In the genomic region with DNA sequence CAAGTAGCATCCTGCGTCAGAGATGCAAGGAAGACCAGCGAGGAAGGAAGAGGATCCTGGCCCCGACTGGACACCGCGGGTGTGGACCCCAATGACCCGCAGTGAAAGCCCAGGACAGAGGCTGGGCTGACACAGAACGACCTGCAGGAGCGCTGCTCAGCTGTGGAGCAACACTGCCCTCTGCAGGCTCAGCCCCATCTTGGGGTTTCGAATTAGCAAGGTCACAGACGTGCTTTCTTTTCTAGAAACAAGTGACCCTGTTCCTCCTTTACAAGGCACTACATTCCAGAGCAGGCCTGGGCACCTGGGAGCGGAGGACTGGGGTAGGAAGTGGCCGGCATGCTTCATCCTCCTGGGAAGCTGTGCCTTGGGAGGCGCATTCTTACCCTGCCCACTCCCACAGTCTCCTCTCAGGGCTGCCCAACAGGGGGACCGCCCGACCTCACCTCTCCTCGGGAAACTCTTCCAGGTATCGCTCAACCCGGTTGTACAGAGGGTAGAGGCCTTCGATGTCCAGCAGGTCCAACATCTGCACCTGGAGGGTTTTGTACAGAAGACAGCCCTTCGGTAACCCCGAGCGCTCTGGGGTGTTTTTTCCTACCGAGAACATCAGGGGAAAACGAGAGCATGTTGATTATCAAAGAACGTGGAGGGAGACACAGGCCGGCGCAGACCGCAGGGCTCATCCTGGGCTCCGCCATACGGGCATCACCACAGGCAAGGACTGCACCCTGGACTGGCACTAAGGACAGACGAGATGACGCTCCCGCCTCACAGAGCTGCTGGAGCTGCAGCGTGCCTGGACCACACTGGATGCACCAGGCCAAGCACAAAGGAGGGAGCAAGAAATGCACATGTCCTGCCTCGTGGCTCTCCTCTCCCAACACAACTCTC, we compare ENCODE assay signal across 7 cellular contexts. TPM values are rescaled to one million over a fixed set of nuclear protein-coding genes. Genes with fewer than 3 reads are reported as not detected.
DNase-seq lines count a peak whose midpoint lies in the region; ATAC-seq, FAIRE-seq and TF ChIP-seq lines count a peak whose summit lies in the region.

No MANE protein-coding gene starts in this region.

- ATAC-seq in activated naive CD4-positive, alpha-beta T cell treated with anti-CD3 and anti-CD28 coated beads, Interleukin-2, amount 50 U/mL, for 72 hours = peak; percentile 47 to 77
- peak; percentile 82 for ATAC-seq in Right ventricle myocardium inferior

- DNase-seq in GM12864 (ENCODE audit: low read depth) = peak; percentile 31
- DNase-seq in HuH-7.5 (ENCODE audit: low spot score) = peak; percentile 92
- peak; percentile 2 for DNase-seq in SKM-1 (lab: John Stamatoyannopoulos, UW; ENCODE audit: unreplicated experiment)
- peak; percentile 47 to 73 for DNase-seq in activated naive CD4-positive, alpha-beta T cell treated with anti-CD3 and anti-CD28 coated beads, Interleukin-2, amount 50 U/mL, for 72 hours (ENCODE audit: low spot score in 2 of 2)
- peak; percentile 84 for DNase-seq in Right ventricle myocardium inferior (ENCODE audit: missing footprints)
- peak; percentile 52 for DNase-seq in pons (ENCODE audit: low spot score)
- peak; percentile 79 for DNase-seq in urothelium cell line (ENCODE audit: low spot score)

- FAIRE-seq in urothelium cell line (lab: Jason Lieb, UNC) = no peak

- TF ChIP-seq CTCF in GM12864 (IDR thresholded peaks at IDR 0.05; ENCODE audit: low read depth, low read length, missing control alignments) = peak; percentile 100

- no peaks in the 10 kb centered on the region for H3K9me3 Mint-ChIP-seq in activated naive CD4-positive, alpha-beta T cell treated with anti-CD3 and anti-CD28 coated beads, Interleukin-2, amount 50 U/mL, for 72 hours

- H3K4me3 ChIP-seq in GM12864 (ENCODE audit: low read depth, low read length) = no peak overlapping the region

- intact Hi-C loops in Right ventricle myocardium inferior (cut with DNase I) = loop anchor here (2.0 to 5.0 kb wide), 3 partner anchors 293 to 492 kb away; a partner anchor contains a TSS

- H3K27ac Mint-ChIP-seq in activated naive CD4-positive, alpha-beta T cell treated with anti-CD3 and anti-CD28 coated beads, Interleukin-2, amount 50 U/mL, for 72 hours = peak overlapping the region in 1 of 2 donors; percentile 87

- H3K36me3 Mint-ChIP-seq in activated naive CD4-positive, alpha-beta T cell treated with anti-CD3 and anti-CD28 coated beads, Interleukin-2, amount 50 U/mL, for 72 hours = peaks cover 5 to 16% of the 10 kb centered on the region in 2 donors

RNA-seq across cellular contexts. Expression of a gene that starts 35.0 kb away (rescaled TPM):
- 10 to 100 TPM; 14.0 to 14.1 TPM for total RNA-seq in activated naive CD4-positive, alpha-beta T cell treated with anti-CD3 and anti-CD28 coated beads, Interleukin-2, amount 50 U/mL, for 72 hours
- total RNA-seq in Right ventricle myocardium inferior = 5.9 TPM

Comparison
In these comparisons a context has a peak if more than half of its experiments do, and no peak if none do; other contexts are left out.
1. DNase-seq: peak in every context shown above with its lines; median percentile 92 in HuH-7.5; 84 in Right ventricle myocardium inferior; 79 in urothelium cell line; 60 in activated naive CD4-positive, alpha-beta T cell treated with anti-CD3 and anti-CD28 coated beads, Interleukin-2, amount 50 U/mL, for 72 hours; 52 in pons; 31 in GM12864; 2 in SKM-1.